ENCODE assay signal across 8 cellular contexts in the genomic region with DNA sequence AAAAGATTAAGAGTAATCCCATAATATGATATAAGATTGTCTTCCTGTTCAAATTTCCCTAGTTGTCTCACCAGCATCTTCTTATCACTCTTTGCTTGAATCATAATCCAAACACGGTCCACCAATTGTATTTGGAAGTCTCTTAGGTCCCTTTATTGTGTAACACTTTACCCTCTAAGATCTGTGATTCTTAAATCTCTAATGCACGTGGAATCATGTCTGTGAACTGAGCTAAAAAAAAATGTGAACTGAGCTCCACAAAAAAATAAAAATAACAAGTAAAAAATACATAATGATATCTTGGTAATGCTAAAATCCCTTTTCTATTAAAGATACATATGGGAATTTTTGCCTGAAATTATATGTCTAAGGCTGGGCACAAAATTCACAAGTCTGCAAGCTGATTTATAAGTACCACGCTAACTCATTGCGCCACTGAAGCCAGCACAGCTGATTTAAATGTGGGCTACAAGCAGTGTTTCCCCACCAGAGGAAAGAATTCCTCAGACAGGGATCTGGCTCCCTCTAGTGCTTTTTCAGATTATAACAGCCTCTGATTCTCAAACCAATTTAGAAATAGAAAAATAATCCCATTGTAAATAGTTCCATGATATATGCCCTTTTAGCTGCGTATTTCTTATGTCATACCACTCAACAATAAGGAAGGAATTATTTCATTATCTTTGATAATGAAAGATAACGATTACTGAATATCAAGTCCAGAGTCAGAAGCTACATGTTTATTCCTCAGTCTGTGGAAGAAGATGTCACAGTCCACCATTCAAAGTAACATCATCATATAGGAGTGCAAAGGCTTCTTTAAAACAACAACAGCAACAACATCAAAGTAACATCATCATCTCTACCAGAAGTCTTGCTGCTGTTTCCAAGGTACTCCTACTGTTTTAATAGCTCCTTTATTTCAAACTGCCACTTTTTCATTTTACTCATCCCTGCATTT. TPM values are rescaled to one million over a fixed set of nuclear protein-coding genes. Genes with fewer than 3 reads are reported as not detected.
DNase-seq lines count a peak whose midpoint lies in the region; ATAC-seq and TF ChIP-seq lines count a peak whose summit lies in the region.

No MANE protein-coding gene starts in this region.

- DNase-seq in AG09319 (ENCODE audit: extremely low read depth, low read depth) (peak; percentile 79), GM13977 (ENCODE audit: low spot score) (peak; percentile 50), NCI-H1436 treated with DMSO at 0.1 percent for 48 hours (lab: John Stamatoyannopoulos, UW) (peak; percentile 58), SKM-1 (lab: John Stamatoyannopoulos, UW; ENCODE audit: unreplicated experiment) (peak; percentile 64), chondrocyte (ENCODE audit: low spot score) (no peak)
- DNase-seq in stimulated activated naive CD8-positive, alpha-beta T cell treated with anti-CD3 and anti-CD28 coated beads, Interleukin-15, amount 100 ng/mL, for 72 hours: peak; percentile 30 to 34

- H3K4me3 Mint-ChIP-seq in chondrocyte (ENCODE audit: unreplicated experiment): no peak overlapping the region
- no peak overlapping the region for H3K4me3 Mint-ChIP-seq in stimulated activated naive CD8-positive, alpha-beta T cell treated with anti-CD3 and anti-CD28 coated beads, Interleukin-15, amount 100 ng/mL, for 72 hours

- H3K9ac ChIP-seq in liver (ENCODE audit: low read depth in 1 of 2, low read length in 2 of 2): peak overlapping the region in 1 of 2 donors; percentile 38

- in situ Hi-C loops in GM13977 (cut with MboI; ENCODE audit: low pct_unique_long_range_greater_than_20kb, low sequenced_read_pairs, unreplicated experiment): no loop called here

- H3K9me3 Mint-ChIP-seq in chondrocyte (ENCODE audit: low read depth): no peaks in the 10 kb centered on the region
- H3K9me3 Mint-ChIP-seq in stimulated activated naive CD8-positive, alpha-beta T cell treated with anti-CD3 and anti-CD28 coated beads, Interleukin-15, amount 100 ng/mL, for 72 hours: no peaks in the 10 kb centered on the region

- no peaks in the 10 kb centered on the region for H3K4me1 ChIP-seq in liver (ENCODE audit: control insufficient read depth in 4 of 4, insufficient read depth in 4 of 4, low read length in 3 of 4)

- H3K9me3 ChIP-seq in liver (ENCODE audit: control insufficient read depth in 4 of 4, low read length in 3 of 4): no peaks in the 10 kb centered on the region

- peak; percentile 77 for ATAC-seq in HG02852 (IDR thresholded peaks at IDR 0.05; ENCODE audit: unreplicated experiment)
- ATAC-seq in stimulated activated naive CD8-positive, alpha-beta T cell treated with anti-CD3 and anti-CD28 coated beads, Interleukin-15, amount 100 ng/mL, for 72 hours: peak; percentile 78

- H3K27ac Mint-ChIP-seq in chondrocyte (ENCODE audit: unreplicated experiment): peak overlapping the region; percentile 15
- no peak overlapping the region for H3K27ac Mint-ChIP-seq in stimulated activated naive CD8-positive, alpha-beta T cell treated with anti-CD3 and anti-CD28 coated beads, Interleukin-15, amount 100 ng/mL, for 72 hours

- H3K4me1 Mint-ChIP-seq in chondrocyte (ENCODE audit: low read depth): peaks cover 9% of the 10 kb centered on the region
- H3K4me1 Mint-ChIP-seq in stimulated activated naive CD8-positive, alpha-beta T cell treated with anti-CD3 and anti-CD28 coated beads, Interleukin-15, amount 100 ng/mL, for 72 hours: no peaks in the 10 kb centered on the region

- TF ChIP-seq CTCF in AG09319 (IDR thresholded peaks at IDR 0.05; ENCODE audit: low read depth, low read length) (peak; percentile 72), GM13977 (IDR thresholded peaks at IDR 0.05; ENCODE audit: extremely low read depth, insufficient read depth, missing control alignments) (peak; percentile 65), chondrocyte (IDR thresholded peaks at IDR 0.05) (peak; percentile 97), liver (IDR thresholded peaks at IDR 0.05; ENCODE audit: low read depth, low read length, missing input control) (peak; percentile 91)

- no peak overlapping the region for H3K4me3 ChIP-seq in liver (ENCODE audit: low read depth in 1 of 3, low read length in 3 of 3)

- 17% methylated on average over 6 of the region's 6 CpGs for WGBS in liver

- no peaks in the 10 kb centered on the region for H3K36me3 Mint-ChIP-seq in chondrocyte (ENCODE audit: low read depth)

- TF ChIP-seq RAD21 in liver (IDR thresholded peaks at IDR 0.05): peak; percentile 98

- no peaks in the 10 kb centered on the region for H3K27me3 Mint-ChIP-seq in chondrocyte (ENCODE audit: low read depth)
- no peaks in the 10 kb centered on the region for H3K27me3 Mint-ChIP-seq in stimulated activated naive CD8-positive, alpha-beta T cell treated with anti-CD3 and anti-CD28 coated beads, Interleukin-15, amount 100 ng/mL, for 72 hours

- no peaks in the 10 kb centered on the region for H3K36me3 ChIP-seq in liver (ENCODE audit: control insufficient read depth in 4 of 4, insufficient read depth in 3 of 4, low read depth in 1 of 4, low read length in 3 of 4)

- no peaks in the 10 kb centered on the region for H3K27me3 ChIP-seq in liver (ENCODE audit: control insufficient read depth in 4 of 4, insufficient read depth in 4 of 4, low read length in 3 of 4)

- no peak overlapping the region for H3K27ac ChIP-seq in liver (ENCODE audit: low read depth in 1 of 2, low read length in 2 of 2)

TF ChIP-seq in liver, 16 proteins besides CTCF, POLR2A, EP300 and RAD21:
- no peak for TF ChIP-seq EGR1 (IDR thresholded peaks at IDR 0.05; ENCODE audit: low read depth in 2 of 2)
- TF ChIP-seq, protein P1, sequence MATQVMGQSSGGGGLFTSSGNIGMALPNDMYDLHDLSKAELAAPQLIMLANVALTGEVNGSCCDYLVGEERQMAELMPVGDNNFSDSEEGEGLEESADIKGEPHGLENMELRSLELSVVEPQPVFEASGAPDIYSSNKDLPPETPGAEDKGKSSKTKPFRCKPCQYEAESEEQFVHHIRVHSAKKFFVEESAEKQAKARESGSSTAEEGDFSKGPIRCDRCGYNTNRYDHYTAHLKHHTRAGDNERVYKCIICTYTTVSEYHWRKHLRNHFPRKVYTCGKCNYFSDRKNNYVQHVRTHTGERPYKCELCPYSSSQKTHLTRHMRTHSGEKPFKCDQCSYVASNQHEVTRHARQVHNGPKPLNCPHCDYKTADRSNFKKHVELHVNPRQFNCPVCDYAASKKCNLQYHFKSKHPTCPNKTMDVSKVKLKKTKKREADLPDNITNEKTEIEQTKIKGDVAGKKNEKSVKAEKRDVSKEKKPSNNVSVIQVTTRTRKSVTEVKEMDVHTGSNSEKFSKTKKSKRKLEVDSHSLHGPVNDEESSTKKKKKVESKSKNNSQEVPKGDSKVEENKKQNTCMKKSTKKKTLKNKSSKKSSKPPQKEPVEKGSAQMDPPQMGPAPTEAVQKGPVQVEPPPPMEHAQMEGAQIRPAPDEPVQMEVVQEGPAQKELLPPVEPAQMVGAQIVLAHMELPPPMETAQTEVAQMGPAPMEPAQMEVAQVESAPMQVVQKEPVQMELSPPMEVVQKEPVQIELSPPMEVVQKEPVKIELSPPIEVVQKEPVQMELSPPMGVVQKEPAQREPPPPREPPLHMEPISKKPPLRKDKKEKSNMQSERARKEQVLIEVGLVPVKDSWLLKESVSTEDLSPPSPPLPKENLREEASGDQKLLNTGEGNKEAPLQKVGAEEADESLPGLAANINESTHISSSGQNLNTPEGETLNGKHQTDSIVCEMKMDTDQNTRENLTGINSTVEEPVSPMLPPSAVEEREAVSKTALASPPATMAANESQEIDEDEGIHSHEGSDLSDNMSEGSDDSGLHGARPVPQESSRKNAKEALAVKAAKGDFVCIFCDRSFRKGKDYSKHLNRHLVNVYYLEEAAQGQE (IDR thresholded peaks at IDR 0.05): no peak
- TF ChIP-seq, protein P2, sequence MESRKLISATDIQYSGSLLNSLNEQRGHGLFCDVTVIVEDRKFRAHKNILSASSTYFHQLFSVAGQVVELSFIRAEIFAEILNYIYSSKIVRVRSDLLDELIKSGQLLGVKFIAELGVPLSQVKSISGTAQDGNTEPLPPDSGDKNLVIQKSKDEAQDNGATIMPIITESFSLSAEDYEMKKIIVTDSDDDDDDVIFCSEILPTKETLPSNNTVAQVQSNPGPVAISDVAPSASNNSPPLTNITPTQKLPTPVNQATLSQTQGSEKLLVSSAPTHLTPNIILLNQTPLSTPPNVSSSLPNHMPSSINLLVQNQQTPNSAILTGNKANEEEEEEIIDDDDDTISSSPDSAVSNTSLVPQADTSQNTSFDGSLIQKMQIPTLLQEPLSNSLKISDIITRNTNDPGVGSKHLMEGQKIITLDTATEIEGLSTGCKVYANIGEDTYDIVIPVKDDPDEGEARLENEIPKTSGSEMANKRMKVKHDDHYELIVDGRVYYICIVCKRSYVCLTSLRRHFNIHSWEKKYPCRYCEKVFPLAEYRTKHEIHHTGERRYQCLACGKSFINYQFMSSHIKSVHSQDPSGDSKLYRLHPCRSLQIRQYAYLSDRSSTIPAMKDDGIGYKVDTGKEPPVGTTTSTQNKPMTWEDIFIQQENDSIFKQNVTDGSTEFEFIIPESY (IDR thresholded peaks at IDR 0.05): no peak
- no peak for TF ChIP-seq NR2F2 (IDR thresholded peaks at IDR 0.05)
- TF ChIP-seq YY1 (IDR thresholded peaks at IDR 0.05): no peak
- TF ChIP-seq FOXA2 (IDR thresholded peaks at IDR 0.05): no peak
- no peak for TF ChIP-seq RXRA (IDR thresholded peaks at IDR 0.05)
- TF ChIP-seq GABPA (IDR thresholded peaks at IDR 0.05 in 1 of 2, conservative IDR thresholded peaks at IDR 0.05 in 1 of 2): no peak

RNA-seq across cellular contexts. Expression of a gene that starts 22.9 kb away (rescaled TPM):
- total RNA-seq in chondrocyte (5.0 to 5.6 TPM (median 5.4 TPM) in 3 replicates), liver (1 to 10 TPM; 3.5 to 4.9 TPM)
- 1 to 10 TPM; 1.6 to 1.8 TPM for polyA plus RNA-seq in liver

RNA-seq across cellular contexts. Expression of a gene that starts 50.7 kb away (rescaled TPM):
- total RNA-seq in chondrocyte (9.4 to 11.7 TPM (median 9.9 TPM) in 3 replicates), liver (10 to 100 TPM; 12.6 to 15.2 TPM)
- 10 to 100 TPM in 1 of 2 donors, 1 to 10 TPM in 1; 8.6 to 13.1 TPM for polyA plus RNA-seq in liver
